In the genomic region with DNA sequence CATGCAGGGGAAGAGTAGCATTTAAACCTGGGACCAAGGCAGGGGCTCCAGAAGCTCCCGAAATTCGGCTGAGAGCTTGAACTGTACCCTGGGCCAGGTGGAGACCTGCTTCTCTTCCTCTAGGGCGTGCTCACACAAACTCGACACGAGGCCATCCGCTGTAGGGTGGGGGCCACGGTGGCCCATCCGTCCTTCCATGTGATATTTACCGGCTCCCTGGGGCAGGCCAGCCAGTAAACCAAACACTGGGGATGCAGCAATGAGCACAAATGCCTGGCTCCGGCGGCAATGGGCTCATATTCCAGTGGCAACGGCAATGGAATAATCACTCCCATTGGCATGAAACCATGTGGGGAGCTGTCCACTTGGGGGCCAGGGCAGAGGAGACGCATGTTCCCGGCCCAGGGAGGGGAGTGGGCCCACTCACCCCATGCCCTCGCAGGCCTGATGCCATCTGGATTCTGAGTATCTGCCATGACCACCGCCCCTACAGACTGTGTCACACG, we compare ENCODE assay signal across 9 cellular contexts. TPM values are rescaled to one million over a fixed set of nuclear protein-coding genes. Genes with fewer than 3 reads are reported as not detected.
DNase-seq lines count a peak whose midpoint lies in the region; ATAC-seq and TF ChIP-seq lines count a peak whose summit lies in the region.
"Had no signal": no experiment of that assay in that cellular context is flagged by ENCODE, and none has a peak within 500 bp of the region (broad histone marks: within the 10 kb centered on the region; RNA-seq: fewer than 3 reads in every experiment).

No MANE protein-coding gene starts in this region.

- no peak overlapping the region for H3K4me3 ChIP-seq in transverse colon

- no peaks in the 10 kb centered on the region for H3K9me3 ChIP-seq in transverse colon

- H3K27me3 ChIP-seq in transverse colon = no peaks in the 10 kb centered on the region

- H3K36me3 Mint-ChIP-seq in endothelial cell (ENCODE audit: low read depth, unreplicated experiment) (peaks cover 7% of the 10 kb centered on the region), nephron (ENCODE audit: low read depth) (peaks cover 3% of the 10 kb centered on the region), glutamatergic neuron (ENCODE audit: unreplicated experiment) (no peaks in the 10 kb centered on the region)

- peak overlapping the region; percentile 99 for H3K27ac Mint-ChIP-seq in endothelial cell (ENCODE audit: unreplicated experiment)
- H3K27ac Mint-ChIP-seq in nephron = peak overlapping the region; percentile 87 to 96 (median 95)
- no peak overlapping the region for H3K27ac Mint-ChIP-seq in glutamatergic neuron (ENCODE audit: unreplicated experiment)

- H3K4me1 Mint-ChIP-seq in endothelial cell (ENCODE audit: unreplicated experiment) (peaks cover 54% of the 10 kb centered on the region), nephron (peaks cover 66% of the 10 kb centered on the region), glutamatergic neuron (ENCODE audit: low read depth, unreplicated experiment) (peaks cover 45% of the 10 kb centered on the region)

- ATAC-seq in GM18498 (IDR thresholded peaks at IDR 0.05; ENCODE audit: unreplicated experiment) = no peak

- no peak for TF ChIP-seq CTCF in VCaP (conservative IDR thresholded peaks at IDR 0.05)
- no peak for TF ChIP-seq CTCF in endothelial cell (IDR thresholded peaks at IDR 0.05; ENCODE audit: unreplicated experiment)
- TF ChIP-seq CTCF in nephron (IDR thresholded peaks at IDR 0.05; ENCODE audit: unreplicated experiment in 3 of 3) = no peak
- TF ChIP-seq CTCF in transverse colon (IDR thresholded peaks at IDR 0.05) = no peak
- TF ChIP-seq CTCF in glutamatergic neuron (IDR thresholded peaks at IDR 0.05; ENCODE audit: partially characterized antibody, unreplicated experiment) = no peak

- peaks cover 23 to 66% (median 41%) of the 10 kb centered on the region in 4 donors for H3K4me1 ChIP-seq in transverse colon

- peaks cover 0 to 6% (median 0%) of the 10 kb centered on the region in 4 donors for H3K36me3 ChIP-seq in transverse colon

- H3K27me3 Mint-ChIP-seq in endothelial cell (ENCODE audit: unreplicated experiment) (peaks cover 15% of the 10 kb centered on the region), nephron (ENCODE audit: low read depth) (no peaks in the 10 kb centered on the region), glutamatergic neuron (ENCODE audit: unreplicated experiment) (peaks cover 6% of the 10 kb centered on the region)

- intact Hi-C loops in transverse colon (cut with DNase I; ENCODE audit: low total_unique reads) = no loop called here

- TF ChIP-seq POLR2A in transverse colon (IDR thresholded peaks at IDR 0.05) = no peak

- DNase-seq in endothelial cell (ENCODE audit: low spot score) (no peak), transverse colon (no peak), HuH-7.5 (ENCODE audit: low spot score) (no peak), glutamatergic neuron (no peak)
- DNase-seq: cerebellar nuclear complex, NCI-H2029 treated with DMSO at 0.1 percent for 48 hours had no signal

- 71% methylated on average over 17 of the region's 17 CpGs; no CpG with 5 or more reads in 1 of the 2 donors for WGBS in transverse colon (ENCODE audit: low coverage in 1 of 2), 2 donors

- in situ Hi-C loops in transverse colon (cut with MboI; ENCODE audit: low pct_ligation_motif_present in 1 of 4, low pct_unique_long_range_greater_than_20kb in 1 of 4, low sequenced_read_pairs in 3 of 4) = no loop called here

- TF ChIP-seq EP300 in transverse colon (IDR thresholded peaks at IDR 0.05; ENCODE audit: low read depth) = no peak

- no peaks in the 10 kb centered on the region for H3K9me3 Mint-ChIP-seq in endothelial cell (ENCODE audit: unreplicated experiment)
- no peaks in the 10 kb centered on the region for H3K9me3 Mint-ChIP-seq in nephron
- peaks cover 1% of the 10 kb centered on the region for H3K9me3 Mint-ChIP-seq in glutamatergic neuron (ENCODE audit: unreplicated experiment)

- H3K27ac ChIP-seq in VCaP (peak overlapping the region; percentile 79), transverse colon (peak overlapping the region; percentile 64 to 76 (median 70))

- H3K4me3 Mint-ChIP-seq in endothelial cell (ENCODE audit: unreplicated experiment) (no peak overlapping the region), nephron (peak overlapping the region in 1 of 3 experiments; percentile 63), glutamatergic neuron (ENCODE audit: unreplicated experiment) (no peak overlapping the region)

RNA-seq across cellular contexts. Expression of a gene that starts 10.8 kb away (rescaled TPM):
- total RNA-seq in endothelial cell (ENCODE audit: unreplicated experiment) (128 TPM), transverse colon (10 to 100 TPM; 16.5 to 63.2 (median 34.2) TPM), glutamatergic neuron (ENCODE audit: unreplicated experiment) (56.3 TPM)

RNA-seq across cellular contexts. Expression of a gene that starts 12.9 kb away (rescaled TPM):
- total RNA-seq in endothelial cell (ENCODE audit: unreplicated experiment) (29.8 TPM), transverse colon (10 to 100 TPM in 2 of 4 donors, 1 to 10 TPM in 2; 8.5 to 28.9 (median 11.1) TPM), glutamatergic neuron (ENCODE audit: unreplicated experiment) (20.5 TPM)

RNA-seq across cellular contexts. Expression of a gene that starts 46.2 kb away (rescaled TPM):
- total RNA-seq in endothelial cell (ENCODE audit: unreplicated experiment) = 18.3 TPM
- total RNA-seq in transverse colon = 10 to 100 TPM; 16.5 to 96.5 (median 33.7) TPM
- total RNA-seq in glutamatergic neuron (ENCODE audit: unreplicated experiment) = 56.7 TPM

RNA-seq across cellular contexts. Expression of a gene that starts 50.9 kb away (rescaled TPM):
- total RNA-seq in endothelial cell (ENCODE audit: unreplicated experiment) (66.2 TPM), transverse colon (100 to 1,000 TPM; 146 to 680 (median 245) TPM), glutamatergic neuron (ENCODE audit: unreplicated experiment) (18.1 TPM)
